Comparison of ENCODE assay signal across 11 cellular contexts in the genomic region with DNA sequence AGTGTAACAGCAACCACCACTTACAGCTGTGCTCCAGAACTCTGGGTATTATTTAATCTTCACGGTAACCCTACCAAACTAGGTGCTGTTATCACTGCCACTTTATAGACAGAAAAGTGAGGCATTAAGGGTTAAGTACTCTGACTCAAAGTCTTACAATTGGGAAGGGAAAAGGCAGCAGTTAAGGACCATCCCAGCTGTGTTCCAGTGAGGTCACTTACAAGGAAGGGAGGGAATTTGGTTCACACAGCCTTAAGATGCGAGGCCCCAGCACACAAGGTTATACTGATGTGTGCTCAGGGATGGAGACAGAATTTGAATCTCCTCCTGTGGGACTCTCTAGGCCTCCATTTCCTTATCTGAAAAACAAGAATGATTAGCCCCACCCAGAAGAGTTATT. TPM values are rescaled to one million over a fixed set of nuclear protein-coding genes. Genes with fewer than 3 reads are reported as not detected.
DNase-seq lines count a peak whose midpoint lies in the region; ATAC-seq and TF ChIP-seq lines count a peak whose summit lies in the region.
"Had no signal": no experiment of that assay in that cellular context is flagged by ENCODE, and none has a peak within 500 bp of the region (broad histone marks: within the 10 kb centered on the region; RNA-seq: fewer than 3 reads in every experiment).

No MANE protein-coding gene starts in this region.

- H3K36me3 ChIP-seq in heart left ventricle = no peaks in the 10 kb centered on the region
- H3K36me3 ChIP-seq: cardiac muscle cell had no signal

- no peak overlapping the region for H3K4me3 ChIP-seq in heart left ventricle
- H3K4me3 ChIP-seq in skin epidermis = no peak overlapping the region
- H3K4me3 ChIP-seq: cardiac muscle cell had no signal

- peaks cover 12% of the 10 kb centered on the region for H3K36me3 Mint-ChIP-seq in activated CD4-positive, alpha-beta T cell treated with anti-CD3 and anti-CD28 coated beads, Interleukin-2, amount 10 ng/mL, durations not matched to agents 7 days and 5 days (ENCODE audit: low read depth)
- no peaks in the 10 kb centered on the region for H3K36me3 Mint-ChIP-seq in activated naive CD8-positive, alpha-beta T cell

- 44 to 64% (median 46%) methylated on average over 2 of the region's 2 CpGs for WGBS in heart left ventricle, 4 donors

- no peaks in the 10 kb centered on the region for H3K27me3 ChIP-seq in heart left ventricle
- H3K27me3 ChIP-seq: cardiac muscle cell had no signal

- CTCF ChIA-PET in activated CD4-positive, alpha-beta T cell treated with anti-CD3 and anti-CD28 coated beads, Interleukin-2, amount 10 ng/mL, durations not matched to agents 7 days and 5 days (lab: Charles Lee) = interaction anchor here (0.5 to 4.5 kb wide), 5 partner anchors 8 to 26 kb away, joined by 3 to 44 read pairs (median 3); no protein-coding TSS in a partner anchor

- ATAC-seq in heart left ventricle = peak; percentile 61 to 87 (median 83)
- ATAC-seq in HG03342 (IDR thresholded peaks at IDR 0.05; ENCODE audit: unreplicated experiment) = no peak

- no peaks in the 10 kb centered on the region for H3K9me3 Mint-ChIP-seq in activated CD4-positive, alpha-beta T cell treated with anti-CD3 and anti-CD28 coated beads, Interleukin-2, amount 10 ng/mL, durations not matched to agents 7 days and 5 days
- H3K9me3 Mint-ChIP-seq in activated naive CD8-positive, alpha-beta T cell (ENCODE audit: low read depth) = no peaks in the 10 kb centered on the region

- POLR2A ChIA-PET in activated CD4-positive, alpha-beta T cell treated with anti-CD3 and anti-CD28 coated beads, Interleukin-2, amount 10 ng/mL, durations not matched to agents 7 days and 5 days (lab: Charles Lee) = no interaction called here

- peaks cover 0 to 80% (median 35%) of the 10 kb centered on the region in 12 donors for H3K4me1 ChIP-seq in heart left ventricle

- no peak overlapping the region for H3K4me3 Mint-ChIP-seq in activated CD4-positive, alpha-beta T cell treated with anti-CD3 and anti-CD28 coated beads, Interleukin-2, amount 10 ng/mL, durations not matched to agents 7 days and 5 days
- H3K4me3 Mint-ChIP-seq in activated naive CD8-positive, alpha-beta T cell = no peak overlapping the region
- H3K4me3 Mint-ChIP-seq: B cell had no signal

- TF ChIP-seq CTCF in heart left ventricle (IDR thresholded peaks at IDR 0.05) = no peak

- no peak for DNase-seq in activated CD4-positive, alpha-beta T cell treated with anti-CD3 and anti-CD28 coated beads, Interleukin-2, amount 10 ng/mL, durations not matched to agents 7 days and 5 days
- no peak for DNase-seq in activated CD4-positive, alpha-beta T cell treated with anti-CD3 and anti-CD28 coated beads for 4 hours
- DNase-seq in heart left ventricle (peak in 2 of 5 donors; percentile 34 to 46), midbrain (lab: John Stamatoyannopoulos, UW) (no peak), COLO829 (ENCODE audit: low spot score) (no peak)
- DNase-seq: NCI-H1105 had no signal

- intact Hi-C loops in heart left ventricle (cut with DNase I) = loop anchor here in 3 of 10 donors (2.0 to 5.0 kb wide), 3 partner anchors 46 to 48 kb away; a partner anchor contains a TSS

- no peak for TF ChIP-seq POLR2A in heart left ventricle (IDR thresholded peaks at IDR 0.05)

- H3K4me1 Mint-ChIP-seq in activated CD4-positive, alpha-beta T cell treated with anti-CD3 and anti-CD28 coated beads, Interleukin-2, amount 10 ng/mL, durations not matched to agents 7 days and 5 days = peaks cover 67% of the 10 kb centered on the region
- peaks cover 79% of the 10 kb centered on the region for H3K4me1 Mint-ChIP-seq in activated naive CD8-positive, alpha-beta T cell (ENCODE audit: low read depth)

- H3K27ac Mint-ChIP-seq in activated CD4-positive, alpha-beta T cell treated with anti-CD3 and anti-CD28 coated beads, Interleukin-2, amount 10 ng/mL, durations not matched to agents 7 days and 5 days = peak overlapping the region; percentile 38
- peak overlapping the region; percentile 91 for H3K27ac Mint-ChIP-seq in activated naive CD8-positive, alpha-beta T cell
- H3K27ac Mint-ChIP-seq: B cell had no signal

- H3K9me3 ChIP-seq in heart left ventricle = no peaks in the 10 kb centered on the region

- no peaks in the 10 kb centered on the region for H3K27me3 Mint-ChIP-seq in activated CD4-positive, alpha-beta T cell treated with anti-CD3 and anti-CD28 coated beads, Interleukin-2, amount 10 ng/mL, durations not matched to agents 7 days and 5 days
- no peaks in the 10 kb centered on the region for H3K27me3 Mint-ChIP-seq in activated naive CD8-positive, alpha-beta T cell
- H3K27me3 Mint-ChIP-seq: B cell had no signal

- H3K27ac ChIP-seq in heart left ventricle = peak overlapping the region in 11 of 12 donors; percentile 52 to 78 (median 65)
- peak overlapping the region in 16 of 21 experiments; percentile 0 to 84 (median 63) for H3K27ac ChIP-seq in skin epidermis
- H3K27ac ChIP-seq: cardiac muscle cell had no signal

RNA-seq across cellular contexts. Expression of a gene that starts 46.7 kb away (rescaled TPM):
- total RNA-seq in activated CD4-positive, alpha-beta T cell treated with anti-CD3 and anti-CD28 coated beads, Interleukin-2, amount 10 ng/mL, durations not matched to agents 7 days and 5 days = 10 to 100 TPM; 18.6 to 20.3 TPM
- total RNA-seq in heart left ventricle = 1 to 10 TPM in 8 of 9 donors, under 1 TPM in 1; 0.53 to 4.5 (median 1.7) TPM
- 1 to 10 TPM; 1.0 to 1.2 TPM for polyA plus RNA-seq in heart left ventricle
